22 cellular contexts compared by ENCODE assay signal in genomic region chr2:105677901-105678300, GRCh38.
"Had no signal": no experiment of that assay in that cellular context is flagged by ENCODE, and none has a peak within 500 bp of the region (broad histone marks: within the 10 kb centered on the region; RNA-seq: fewer than 3 reads in every experiment).

No MANE protein-coding gene starts in this region.

- H3K4me1 ChIP-seq: colonic mucosa, foreskin keratinocyte, gastrocnemius medialis had no signal

- H3K4me3 ChIP-seq: colonic mucosa, coronary artery, dorsolateral prefrontal cortex, esophagus squamous epithelium, gastrocnemius medialis, gastroesophageal sphincter, heart left ventricle, heart right ventricle had no signal

- DNase-seq: colonic mucosa; cortex of kidney; dermis blood vessel endothelial cell; dorsolateral prefrontal cortex; effector CD4-positive, alpha-beta T cell; effector CD8-positive, alpha-beta T cell; effector memory CD4-positive, alpha-beta T cell; effector memory CD8-positive, alpha-beta T cell; endodermal cell; erythroblast; esophagus squamous epithelium; foreskin fibroblast; foreskin keratinocyte; foreskin melanocyte; gastrocnemius medialis; glutamatergic neuron; heart left ventricle; heart right ventricle had no signal

- H3K36me3 ChIP-seq: colonic mucosa, esophagus squamous epithelium, gastrocnemius medialis, gastroesophageal sphincter, heart left ventricle, heart right ventricle had no signal

- H3K27ac Mint-ChIP-seq: dendritic cell treated with granulocyte-macrophage colony-stimulating factor and Interleukin-4, amounts not matched to agents 40 ng/mL and 50 ng/mL, for 4 days; effector memory CD8-positive, alpha-beta T cell; endodermal cell had no signal

- H3K27me3 ChIP-seq: colonic mucosa, dorsolateral prefrontal cortex, esophagus squamous epithelium, gastrocnemius medialis, heart left ventricle, heart right ventricle had no signal

- H3K9me3 Mint-ChIP-seq: dendritic cell treated with granulocyte-macrophage colony-stimulating factor and Interleukin-4, amounts not matched to agents 40 ng/mL and 50 ng/mL, for 4 days; effector memory CD8-positive, alpha-beta T cell; endodermal cell had no signal

- H3K4me3 Mint-ChIP-seq: dendritic cell treated with granulocyte-macrophage colony-stimulating factor and Interleukin-4, amounts not matched to agents 40 ng/mL and 50 ng/mL, for 4 days; effector memory CD8-positive, alpha-beta T cell; endodermal cell had no signal

- H3K9me3 ChIP-seq: colonic mucosa, esophagus squamous epithelium, gastrocnemius medialis, gastroesophageal sphincter, heart left ventricle, heart right ventricle had no signal

- ATAC-seq: effector memory CD8-positive, alpha-beta T cell; foreskin keratinocyte; gastrocnemius medialis; gastroesophageal sphincter; heart left ventricle; heart right ventricle had no signal

- H3K4me1 Mint-ChIP-seq: endodermal cell had no signal

- H3K27ac ChIP-seq: colonic mucosa, coronary artery, dorsolateral prefrontal cortex, epithelial cell of prostate, esophagus squamous epithelium, foreskin keratinocyte, gastrocnemius medialis, gastroesophageal sphincter, heart left ventricle, heart right ventricle had no signal
